13 cellular contexts compared by ENCODE assay signal in genomic region chr16:51556694-51557327, GRCh38.
DNase-seq lines count a peak whose midpoint lies in the region.
"Had no signal": no experiment of that assay in that cellular context is flagged by ENCODE, and none has a peak within 500 bp of the region (broad histone marks: within the 10 kb centered on the region; RNA-seq: fewer than 3 reads in every experiment).

No MANE protein-coding gene starts in this region.

- POLR2A ChIA-PET in CD4-positive, alpha-beta memory T cell (lab: Charles Lee; ENCODE audit: partially characterized antibody): no interaction called here

- H3K4me3 ChIP-seq in skeletal muscle cell (ENCODE audit: low read depth, low read length): no peak overlapping the region
- H3K4me3 ChIP-seq in CD4-positive, alpha-beta memory T cell (ENCODE audit: low read length in 2 of 2): no peak overlapping the region
- H3K4me3 ChIP-seq: psoas muscle had no signal

- in situ Hi-C loops in SK-MEL-5 (cut with HindIII; ENCODE audit: low pct_unique_long_range_greater_than_20kb, low sequenced_read_pairs): no loop called here

- no peak overlapping the region for H3K4me3 Mint-ChIP-seq in CD4-positive, alpha-beta memory T cell
- H3K4me3 Mint-ChIP-seq in activated naive CD4-positive, alpha-beta T cell treated with anti-CD3 and anti-CD28 coated beads for 36 hours: no peak overlapping the region

- no peaks in the 10 kb centered on the region for H3K27me3 ChIP-seq in CD4-positive, alpha-beta memory T cell (ENCODE audit: insufficient read depth, low read length)

- no peaks in the 10 kb centered on the region for H3K36me3 Mint-ChIP-seq in CD4-positive, alpha-beta memory T cell
- H3K36me3 Mint-ChIP-seq in activated naive CD4-positive, alpha-beta T cell treated with anti-CD3 and anti-CD28 coated beads for 36 hours (ENCODE audit: low read depth): no peaks in the 10 kb centered on the region

- peak; percentile 92 for DNase-seq in GM04504 (ENCODE audit: low read depth)
- DNase-seq in SK-MEL-5 (ENCODE audit: low read depth, low spot score): peak; percentile 52
- peak; percentile 88 for DNase-seq in fibroblast of gingiva (ENCODE audit: low read depth)
- peak; percentile 98 for DNase-seq in skeletal muscle cell (ENCODE audit: low read depth)
- DNase-seq in occipital lobe (lab: John Stamatoyannopoulos, UW): no peak
- no peak for DNase-seq in KG1 (lab: John Stamatoyannopoulos, UW)
- no peak for DNase-seq in CD4-positive, alpha-beta memory T cell
- no peak for DNase-seq in activated naive CD4-positive, alpha-beta T cell treated with anti-CD3 and anti-CD28 coated beads for 36 hours
- DNase-seq: effector memory CD4-positive, alpha-beta T cell; KBM-7; NCI-H524; T-helper 2 cell had no signal

- H3K27ac ChIP-seq in CD4-positive, alpha-beta memory T cell (ENCODE audit: low read depth, low read length): no peak overlapping the region
- H3K27ac ChIP-seq: psoas muscle had no signal

- no peaks in the 10 kb centered on the region for H3K36me3 ChIP-seq in CD4-positive, alpha-beta memory T cell (ENCODE audit: insufficient read depth, low read length)

- no peaks in the 10 kb centered on the region for H3K4me1 ChIP-seq in CD4-positive, alpha-beta memory T cell (ENCODE audit: insufficient read depth, low read length)
- H3K4me1 ChIP-seq: psoas muscle had no signal

- H3K9me3 ChIP-seq in CD4-positive, alpha-beta memory T cell (ENCODE audit: control insufficient read depth in 1 of 2, low read length in 2 of 2): no peaks in the 10 kb centered on the region
- H3K9me3 ChIP-seq: psoas muscle had no signal

- peaks cover 0 to 12% (median 5%) of the 10 kb centered on the region in 8 donors for H3K9me3 Mint-ChIP-seq in CD4-positive, alpha-beta memory T cell
- H3K9me3 Mint-ChIP-seq in activated naive CD4-positive, alpha-beta T cell treated with anti-CD3 and anti-CD28 coated beads for 36 hours: no peaks in the 10 kb centered on the region

- H3K27ac Mint-ChIP-seq in CD4-positive, alpha-beta memory T cell: no peak overlapping the region
- H3K27ac Mint-ChIP-seq in activated naive CD4-positive, alpha-beta T cell treated with anti-CD3 and anti-CD28 coated beads for 36 hours: no peak overlapping the region

- intact Hi-C loops in CD4-positive, alpha-beta memory T cell (cut with micrococcal nuclease): no loop called here
- intact Hi-C loops in activated naive CD4-positive, alpha-beta T cell treated with anti-CD3 and anti-CD28 coated beads for 36 hours (cut with micrococcal nuclease): no loop called here

- CTCF ChIA-PET in CD4-positive, alpha-beta memory T cell (lab: Charles Lee; ENCODE audit: partially characterized antibody): no interaction called here
- CTCF ChIA-PET in activated naive CD4-positive, alpha-beta T cell treated with anti-CD3 and anti-CD28 coated beads for 36 hours (lab: Charles Lee): no interaction called here

- no peaks in the 10 kb centered on the region for H3K4me1 Mint-ChIP-seq in CD4-positive, alpha-beta memory T cell
- no peaks in the 10 kb centered on the region for H3K4me1 Mint-ChIP-seq in activated naive CD4-positive, alpha-beta T cell treated with anti-CD3 and anti-CD28 coated beads for 36 hours (ENCODE audit: low read depth)

- H3K27me3 Mint-ChIP-seq in CD4-positive, alpha-beta memory T cell: no peaks in the 10 kb centered on the region
- no peaks in the 10 kb centered on the region for H3K27me3 Mint-ChIP-seq in activated naive CD4-positive, alpha-beta T cell treated with anti-CD3 and anti-CD28 coated beads for 36 hours (ENCODE audit: low read depth)

Comparison
In these comparisons a context has a peak if more than half of its experiments do, and no peak if none do; other contexts are left out.
1. DNase-seq: peak in GM04504 (single experiment), SK-MEL-5 (single experiment), fibroblast of gingiva (single experiment) and skeletal muscle cell (single experiment); none in occipital lobe (single experiment), KG1 (single experiment), CD4-positive, alpha-beta memory T cell (0 of 5) and activated naive CD4-positive, alpha-beta T cell treated with anti-CD3 and anti-CD28 coated beads for 36 hours (single experiment).